8 cellular contexts compared by ENCODE assay signal in the genomic region with DNA sequence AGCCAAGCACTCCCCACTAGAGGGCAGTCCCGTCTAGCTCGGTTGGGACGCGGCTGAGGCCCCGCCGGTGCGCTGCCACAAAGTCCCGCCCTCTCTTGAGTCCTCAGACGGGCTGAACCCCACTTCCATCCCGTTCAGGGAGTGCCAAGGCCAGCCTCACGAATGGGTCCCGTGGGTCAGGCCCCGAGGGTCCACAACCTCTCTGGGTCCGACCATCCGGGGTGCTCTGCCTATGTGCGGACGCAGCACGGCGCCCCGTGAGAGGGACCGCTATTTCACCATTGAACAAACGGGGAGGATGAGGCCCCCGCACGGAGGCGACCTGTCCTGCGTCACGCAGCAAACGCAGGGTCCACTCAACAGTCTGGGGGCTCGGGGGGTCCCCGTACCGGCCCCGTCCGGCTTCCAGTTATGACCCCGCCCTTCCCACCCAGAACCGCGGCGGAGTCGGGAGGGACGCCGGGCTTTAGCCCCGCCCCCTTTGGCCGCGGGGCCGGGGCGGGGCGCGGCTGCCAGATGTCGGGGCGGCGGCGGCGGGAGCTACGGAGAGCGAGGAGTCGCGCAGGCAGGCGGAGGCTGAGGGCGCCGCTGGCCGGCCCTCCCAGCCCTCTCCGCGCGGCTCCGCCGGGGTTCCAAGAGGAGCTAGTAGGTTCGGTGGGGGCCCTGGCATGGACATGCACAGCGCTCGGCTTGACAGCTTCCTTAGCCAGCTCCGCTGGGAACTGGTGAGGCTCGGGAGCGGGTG. TPM values are rescaled to one million over a fixed set of nuclear protein-coding genes. Genes with fewer than 3 reads are reported as not detected.
DNase-seq lines count a peak whose midpoint lies in the region; ATAC-seq and TF ChIP-seq lines count a peak whose summit lies in the region.

A gene (plus strand): TSS at position 543 of the 745 bp plus-strand sequence. CDS start 132 bp downstream, at position 675.

- no peaks in the 10 kb centered on the region for H3K36me3 ChIP-seq in HUES48 (ENCODE audit: control insufficient read depth, insufficient read depth, low read length)
- no peaks in the 10 kb centered on the region for H3K36me3 ChIP-seq in PC-9 (ENCODE audit: low read depth)
- peaks cover 0 to 5% (median 0%) of the 10 kb centered on the region in 3 experiments for H3K36me3 ChIP-seq in naive thymus-derived CD4-positive, alpha-beta T cell (ENCODE audit: control insufficient read depth in 2 of 3, insufficient read depth in 3 of 3, low read length in 3 of 3)

- peak; percentile 81; the same call in 1 of the 2 replicates for TF ChIP-seq CTCF in PC-9 (conservative IDR thresholded peaks at IDR 0.05)

- peak within 1 kb of the TSS; percentile 82 to 95 (median 90) for H3K4me3 Mint-ChIP-seq in naive thymus-derived CD4-positive, alpha-beta T cell
- peak within 1 kb of the TSS; percentile 70 for H3K4me3 Mint-ChIP-seq in stimulated activated memory B cell treated with anti-CD40 and anti-IgM and Interleukin-4, amounts not matched to agents 10 μg/mL and 1 μg/mL and 100 μg/mL, for 72 hours

- H3K27me3 Mint-ChIP-seq in naive thymus-derived CD4-positive, alpha-beta T cell, result peaks cover 0 to 20% (median 0%) of the 10 kb centered on the region in 5 donors
- no peaks in the 10 kb centered on the region for H3K27me3 Mint-ChIP-seq in stimulated activated memory B cell treated with anti-CD40 and anti-IgM and Interleukin-4, amounts not matched to agents 10 μg/mL and 1 μg/mL and 100 μg/mL, for 72 hours

- H3K27ac ChIP-seq in HUES48 (ENCODE audit: low read depth, low read length) (no peak within 1 kb of the TSS), PC-9 (no peak within 1 kb of the TSS)
- peak within 1 kb of the TSS; percentile 84 for H3K27ac ChIP-seq in naive thymus-derived CD4-positive, alpha-beta T cell (ENCODE audit: low read depth, low read length)

- H3K79me2 ChIP-seq in PC-9 (ENCODE audit: low read depth), result no peaks in the 10 kb centered on the region

- H3K9ac ChIP-seq in HUES48 (ENCODE audit: low read depth, low read length), result no peak within 1 kb of the TSS

- no peaks in the 10 kb centered on the region for H3K9me3 ChIP-seq in HUES48 (ENCODE audit: control insufficient read depth, insufficient read depth, low read length)
- H3K9me3 ChIP-seq in PC-9 (ENCODE audit: insufficient read depth, low read depth), result no peaks in the 10 kb centered on the region
- no peaks in the 10 kb centered on the region for H3K9me3 ChIP-seq in naive thymus-derived CD4-positive, alpha-beta T cell (ENCODE audit: control insufficient read depth in 2 of 3, low read length in 3 of 3)

- no peaks in the 10 kb centered on the region for H3K9me2 ChIP-seq in PC-9 (ENCODE audit: insufficient read depth)

- peak; percentile 42 for ATAC-seq in GM21367 (IDR thresholded peaks at IDR 0.05; ENCODE audit: unreplicated experiment)
- ATAC-seq in naive thymus-derived CD4-positive, alpha-beta T cell, result peak; percentile 93
- peak; percentile 85 for ATAC-seq in stimulated activated memory B cell treated with anti-CD40 and anti-IgM and Interleukin-4, amounts not matched to agents 10 μg/mL and 1 μg/mL and 100 μg/mL, for 72 hours

- H3F3A ChIP-seq in PC-9 (ENCODE audit: insufficient read depth, low read depth), result no peaks in the 10 kb centered on the region; the same call in 1 of the 2 replicates

- CTCF ChIA-PET in PC-9 (lab: Charles Lee), result interaction anchor here (0.6 to 1.2 kb wide), 14 partner anchors 10 to 444 kb away, joined by 3 to 23 read pairs (median 4); a partner anchor contains a TSS
- CTCF ChIA-PET in naive thymus-derived CD4-positive, alpha-beta T cell (lab: Charles Lee), result interaction anchor here (0.5 to 12.8 kb wide), 15 partner anchors 8 to 227 kb away, joined by 3 to 181 read pairs (median 5); a partner anchor contains a TSS

- peak within 1 kb of the TSS; percentile 80 to 96 (median 91) for H3K27ac Mint-ChIP-seq in naive thymus-derived CD4-positive, alpha-beta T cell
- peak within 1 kb of the TSS; percentile 88 for H3K27ac Mint-ChIP-seq in stimulated activated memory B cell treated with anti-CD40 and anti-IgM and Interleukin-4, amounts not matched to agents 10 μg/mL and 1 μg/mL and 100 μg/mL, for 72 hours

- DNase-seq in DMS 273 (lab: John Stamatoyannopoulos, UW; ENCODE audit: unreplicated experiment), result peak; percentile 92
- DNase-seq in PC-9, result peak; percentile 65 to 85
- peak; percentile 79 for DNase-seq in activated T-helper 1 cell treated with Interleukin-2 at 50 U/mL for 16 hours (ENCODE audit: low read depth)
- DNase-seq in fibroblast of gingiva (ENCODE audit: low read depth), result peak; percentile 78
- DNase-seq in naive thymus-derived CD4-positive, alpha-beta T cell, result peak; percentile 77 to 89 (median 87)

- peak within 1 kb of the TSS; percentile 96 for H2AFZ ChIP-seq in PC-9

- H3K4me1 Mint-ChIP-seq in naive thymus-derived CD4-positive, alpha-beta T cell, result peaks cover 23 to 47% (median 41%) of the 10 kb centered on the region in 7 donors
- peaks cover 53% of the 10 kb centered on the region for H3K4me1 Mint-ChIP-seq in stimulated activated memory B cell treated with anti-CD40 and anti-IgM and Interleukin-4, amounts not matched to agents 10 μg/mL and 1 μg/mL and 100 μg/mL, for 72 hours

- peaks cover 0 to 2% (median 0%) of the 10 kb centered on the region in 11 donors for H3K9me3 Mint-ChIP-seq in naive thymus-derived CD4-positive, alpha-beta T cell
- no peaks in the 10 kb centered on the region for H3K9me3 Mint-ChIP-seq in stimulated activated memory B cell treated with anti-CD40 and anti-IgM and Interleukin-4, amounts not matched to agents 10 μg/mL and 1 μg/mL and 100 μg/mL, for 72 hours

- H3K4me2 ChIP-seq in PC-9, result peak within 1 kb of the TSS; percentile 96

- BruUV-seq in PC-9 (replicated peaks; lab: Mats Ljungman, UMichigan), result no TSS peak

- peaks cover 0 to 10% (median 0%) of the 10 kb centered on the region in 5 donors for H3K36me3 Mint-ChIP-seq in naive thymus-derived CD4-positive, alpha-beta T cell
- H3K36me3 Mint-ChIP-seq in stimulated activated memory B cell treated with anti-CD40 and anti-IgM and Interleukin-4, amounts not matched to agents 10 μg/mL and 1 μg/mL and 100 μg/mL, for 72 hours, result no peaks in the 10 kb centered on the region

- POLR2A ChIA-PET in PC-9 (lab: Charles Lee; ENCODE audit: unreplicated experiment), result interaction anchor here (0.5 to 0.8 kb wide), 6 partner anchors 8 to 1615 kb away, joined by 3 to 12 read pairs (median 4); a partner anchor contains a TSS
- POLR2A ChIA-PET in naive thymus-derived CD4-positive, alpha-beta T cell (lab: Charles Lee), result interaction anchor here (0.6 to 6.1 kb wide), 18 partner anchors 8 to 1329 kb away, joined by 3 to 87 read pairs (median 3); a partner anchor contains a TSS

- H3K27me3 ChIP-seq in HUES48 (ENCODE audit: control insufficient read depth, insufficient read depth, low read length), result peaks cover 31% of the 10 kb centered on the region
- H3K27me3 ChIP-seq in PC-9 (ENCODE audit: insufficient read depth, low read depth), result peaks cover 9% of the 10 kb centered on the region
- H3K27me3 ChIP-seq in naive thymus-derived CD4-positive, alpha-beta T cell (ENCODE audit: control insufficient read depth in 2 of 2, insufficient read depth in 2 of 2, low read length in 2 of 2), result no peaks in the 10 kb centered on the region

- H4K20me1 ChIP-seq in PC-9 (ENCODE audit: insufficient read depth), result no peaks in the 10 kb centered on the region; the same call in 1 of the 2 replicates

- H3K4me3 ChIP-seq in HUES48 (ENCODE audit: low read depth, low read length) (peak within 1 kb of the TSS; percentile 95), PC-9 (peak within 1 kb of the TSS; percentile 84)
- H3K4me3 ChIP-seq in naive thymus-derived CD4-positive, alpha-beta T cell (ENCODE audit: low read length), result peak within 1 kb of the TSS; percentile 89

- H3K4me1 ChIP-seq in HUES48 (ENCODE audit: control insufficient read depth, insufficient read depth, low read length) (peaks cover 14% of the 10 kb centered on the region), PC-9 (replicated peaks; ENCODE audit: insufficient read depth) (peaks cover 11% of the 10 kb centered on the region; the same call in 1 of the 2 replicates)
- peaks cover 11 to 41% of the 10 kb centered on the region in 2 donors for H3K4me1 ChIP-seq in naive thymus-derived CD4-positive, alpha-beta T cell (ENCODE audit: control insufficient read depth in 2 of 2, insufficient read depth in 2 of 2, low read length in 2 of 2)

- intact Hi-C loops in PC-9 (cut with micrococcal nuclease; ENCODE audit: unreplicated experiment), result loop anchor here (1.0 to 5.0 kb wide), 3 partner anchors 36 to 103 kb away; a partner anchor contains a TSS
- intact Hi-C loops in naive thymus-derived CD4-positive, alpha-beta T cell (cut with micrococcal nuclease), result loop anchor here (1.0 to 10.0 kb wide), 12 partner anchors 10 to 492 kb away; a partner anchor contains a TSS

RNA-seq across cellular contexts. Expression of the gene that starts here (rescaled TPM):
- 0.40 TPM in 1 of 2 replicates, not detected in the other for total RNA-seq in PC-9 (2021)
- 1 to 10 TPM in 3 of 5 experiments, under 1 TPM in 2; 0.65 to 2.2 (median 1.8) TPM for total RNA-seq in naive thymus-derived CD4-positive, alpha-beta T cell
- polyA plus RNA-seq in naive thymus-derived CD4-positive, alpha-beta T cell, result 1 to 10 TPM in 1 of 2 donors, under 1 TPM in 1; 0.69 to 1.6 TPM

Comparison
In these comparisons a context has a peak if more than half of its experiments do, and no peak if none do; other contexts are left out.
1. Peak in DNase-seq, H3K4me3 ChIP-seq and H3K4me2 ChIP-seq in PC-9; RNA of the gene not detected or under 1 TPM.
2. ATAC-seq: peak in every context shown above with its lines; median percentile 93 in naive thymus-derived CD4-positive, alpha-beta T cell; 85 in stimulated activated memory B cell treated with anti-CD40 and anti-IgM and Interleukin-4, amounts not matched to agents 10 μg/mL and 1 μg/mL and 100 μg/mL, for 72 hours; 42 in GM21367.